16 cellular contexts compared by ENCODE assay signal in the genomic region with DNA sequence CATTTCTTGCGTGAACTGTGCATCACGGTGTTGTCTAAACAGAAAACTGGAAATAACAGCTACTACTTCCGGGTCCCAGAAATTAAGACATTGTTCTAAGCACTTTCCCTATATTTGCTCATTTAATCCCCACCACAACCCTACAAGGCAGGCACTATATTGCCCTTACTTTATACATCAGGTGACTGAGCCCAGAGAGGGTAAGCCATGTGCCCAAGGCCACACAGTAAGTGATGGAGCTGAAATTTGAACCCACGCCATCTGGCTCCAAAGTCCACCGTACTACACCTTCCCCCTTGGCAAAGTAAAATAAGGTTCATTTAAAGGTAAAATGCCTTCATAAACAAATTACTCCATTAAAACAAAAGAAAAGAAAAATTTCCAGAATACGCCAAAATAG.
"Had no signal": no experiment of that assay in that cellular context is flagged by ENCODE, and none has a peak within 500 bp of the region (broad histone marks: within the 10 kb centered on the region; RNA-seq: fewer than 3 reads in every experiment).

No MANE protein-coding gene starts in this region.

- H3K4me1 ChIP-seq: colonic mucosa, upper lobe of right lung had no signal

- ATAC-seq: activated CD8-positive, alpha-beta T cell treated with anti-CD3 and anti-CD28 coated beads for 36 hours; left lobe of liver; mucosa of descending colon; natural killer cell treated with Interleukin-12 subunit alpha and Interleukin-12 subunit beta and Interleukin-15 and Interleukin-18, amount 100 ng/mL, for 72 hours; stimulated activated naive CD8-positive, alpha-beta T cell treated with anti-CD3 and anti-CD28 coated beads, Interleukin-15, amount 100 ng/mL, for 72 hours had no signal

- DNase-seq: activated CD8-positive, alpha-beta T cell treated with anti-CD3 and anti-CD28 coated beads for 36 hours; activated gamma-delta T cell; colonic mucosa; effector CD8-positive, alpha-beta T cell; foreskin melanocyte; mammary epithelial cell; stimulated activated CD4-positive, alpha-beta T cell treated with anti-CD3 and anti-CD28 coated beads, Interleukin-12 subunit alpha, Interleukin-12 subunit beta, amount 100 ng/mL, for 4 hours; stimulated activated naive CD8-positive, alpha-beta T cell treated with anti-CD3 and anti-CD28 coated beads, Interleukin-15, amount 100 ng/mL, for 72 hours; T1000; testis; upper lobe of right lung had no signal

- H3K27ac ChIP-seq: cardiac muscle cell, colonic mucosa, testis, upper lobe of right lung had no signal

- FAIRE-seq: islet of Langerhans had no signal

- H3K27me3 ChIP-seq: cardiac muscle cell, colonic mucosa, testis, upper lobe of right lung had no signal

- H3K4me3 ChIP-seq: cardiac muscle cell, colonic mucosa, mucosa of descending colon, testis, upper lobe of right lung had no signal

- H3K36me3 ChIP-seq: cardiac muscle cell, colonic mucosa had no signal

- H3K9me3 ChIP-seq: colonic mucosa, mucosa of descending colon, testis, upper lobe of right lung had no signal
